ENCODE assay signal across 9 cellular contexts in the genomic region with DNA sequence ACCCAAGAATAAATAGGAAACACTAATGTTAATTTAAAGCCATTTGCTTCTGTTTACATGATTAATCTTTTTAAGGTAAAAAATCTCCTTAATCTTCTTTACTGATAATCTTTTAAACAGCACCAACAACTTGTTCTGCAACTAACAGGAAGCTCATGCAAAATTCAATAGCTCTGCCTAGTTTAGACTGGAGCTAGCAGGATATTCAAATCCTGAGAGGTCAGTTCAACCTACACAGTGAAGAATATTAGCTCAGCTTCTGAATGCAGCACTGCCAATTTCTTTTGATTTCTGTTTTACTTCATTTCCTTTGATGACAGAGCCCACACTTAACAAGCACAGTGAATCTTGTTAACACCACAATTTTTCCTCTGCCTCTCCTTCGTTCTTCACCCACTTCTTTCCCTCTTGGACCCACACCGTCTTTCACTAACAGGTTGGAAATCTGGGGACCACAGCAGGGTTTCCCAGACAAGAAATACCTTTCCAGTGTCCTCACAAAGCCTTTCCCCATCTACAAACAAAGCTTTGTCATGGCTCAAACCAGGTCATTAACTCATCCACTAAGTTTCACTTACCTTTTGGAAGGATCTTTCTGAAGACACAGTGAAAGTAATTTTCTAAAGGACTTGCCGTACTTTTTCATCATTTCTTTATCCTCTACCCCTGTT.
DNase-seq lines count a peak whose midpoint lies in the region; ATAC-seq and TF ChIP-seq lines count a peak whose summit lies in the region.
"Had no signal": no experiment of that assay in that cellular context is flagged by ENCODE, and none has a peak within 500 bp of the region (broad histone marks: within the 10 kb centered on the region; RNA-seq: fewer than 3 reads in every experiment).

No MANE protein-coding gene starts in this region.

- H3K4me1 Mint-ChIP-seq in stimulated activated memory B cell treated with anti-CD40 and anti-IgM and Interleukin-4, amounts not matched to agents 10 μg/mL and 1 μg/mL and 100 μg/mL, for 72 hours: peaks cover 24% of the 10 kb centered on the region
- peaks cover 4% of the 10 kb centered on the region for H3K4me1 Mint-ChIP-seq in CD14-positive monocyte

- DNase-seq in activated naive CD4-positive, alpha-beta T cell treated with anti-CD3 and anti-CD28 coated beads, Interleukin-2, amount 50 U/mL, for 72 hours (ENCODE audit: low spot score in 2 of 2): no peak
- no peak for DNase-seq in activated naive CD4-positive, alpha-beta T cell treated with anti-CD3 and anti-CD28 coated beads, Interleukin-2, amount 50 U/mL, for 16 hours
- DNase-seq in PC-3 (no peak), iPS DF 6.9 (ENCODE audit: low read depth, low spot score) (peak; percentile 20), CD14-positive monocyte (ENCODE audit: low spot score) (no peak)
- DNase-seq in stimulated activated naive CD4-positive, alpha-beta T cell treated with Interleukin-2 at 50 U/mL for 16 hours (lab: John Stamatoyannopoulos, UW): no peak

- no peaks in the 10 kb centered on the region for H3K79me2 ChIP-seq in PC-3 (ENCODE audit: low read length)

- no peaks in the 10 kb centered on the region for H4K20me1 ChIP-seq in PC-3 (ENCODE audit: low read length)

- H3K27ac ChIP-seq in PC-3 (ENCODE audit: low read length) (no peak overlapping the region), iPS DF 6.9 (ENCODE audit: low read length) (no peak overlapping the region)
- H3K27ac ChIP-seq: thoracic aorta had no signal

- TF ChIP-seq CTCF in PC-3 (conservative IDR thresholded peaks at IDR 0.05; ENCODE audit: low read depth, low read length) (no peak), CD14-positive monocyte (IDR thresholded peaks at IDR 0.05) (no peak)

- H3K4me1 ChIP-seq in PC-3 (ENCODE audit: insufficient read depth, low read length) (peaks cover 17% of the 10 kb centered on the region), iPS DF 6.9 (ENCODE audit: control insufficient read depth, insufficient read depth, low read length) (0 out of 2 replicates have a peak, but pooled peaks cover 2% of the 10 kb centered on the region)

- intact Hi-C loops in PC-3 (cut with micrococcal nuclease) (loop anchor here (2.0 to 5.0 kb wide), 4 partner anchors 55 to 199 kb away; partner anchors contain the start of gene STK39), CD14-positive monocyte (cut with micrococcal nuclease) (loop anchor here (10.0 kb wide), 2 partner anchors 107 to 207 kb away; partner anchors contain the start of gene STK39 (in 1 of the 2))

- POLR2A ChIA-PET in PC-3 (lab: Charles Lee; ENCODE audit: unreplicated experiment): interaction anchor here (0.7 kb wide), 1 partner anchor 1052 kb away, joined by 4 read pairs; no protein-coding TSS in a partner anchor

- H3K27me3 ChIP-seq in PC-3 (ENCODE audit: low read length) (no peaks in the 10 kb centered on the region), iPS DF 6.9 (ENCODE audit: control insufficient read depth, insufficient read depth, low read length) (no peaks in the 10 kb centered on the region)

- no CpG with 5 or more reads among the region's 3 CpGs for WGBS in iPS DF 6.9 (ENCODE audit: insufficient coverage, insufficient read length)

- no peak overlapping the region for H3K9ac ChIP-seq in PC-3 (ENCODE audit: low read length)

- H3K4me3 ChIP-seq in PC-3 (ENCODE audit: low read length): no peak overlapping the region
- no peak overlapping the region for H3K4me3 ChIP-seq in iPS DF 6.9 (ENCODE audit: low read length)
- H3K4me3 ChIP-seq: thoracic aorta had no signal

- no peak overlapping the region for H3K4me3 Mint-ChIP-seq in stimulated activated memory B cell treated with anti-CD40 and anti-IgM and Interleukin-4, amounts not matched to agents 10 μg/mL and 1 μg/mL and 100 μg/mL, for 72 hours
- H3K4me3 Mint-ChIP-seq in CD14-positive monocyte: no peak overlapping the region

- H3K36me3 ChIP-seq in PC-3 (ENCODE audit: low read depth, low read length): peaks cover 4% of the 10 kb centered on the region
- no peaks in the 10 kb centered on the region for H3K36me3 ChIP-seq in iPS DF 6.9 (ENCODE audit: control insufficient read depth, insufficient read depth, low read length)

- no peak overlapping the region for H3K4me2 ChIP-seq in PC-3 (ENCODE audit: low read length)

- BruUV-seq in PC-3 (replicated peaks; lab: Mats Ljungman, UMichigan): no TSS peak

- peak overlapping the region; percentile 8 to 23 for H3K27ac Mint-ChIP-seq in activated naive CD4-positive, alpha-beta T cell treated with anti-CD3 and anti-CD28 coated beads, Interleukin-2, amount 50 U/mL, for 72 hours
- peak overlapping the region; percentile 46 for H3K27ac Mint-ChIP-seq in stimulated activated memory B cell treated with anti-CD40 and anti-IgM and Interleukin-4, amounts not matched to agents 10 μg/mL and 1 μg/mL and 100 μg/mL, for 72 hours
- peak overlapping the region in 1 of 7 donors; percentile 51 for H3K27ac Mint-ChIP-seq in CD14-positive monocyte

- H3K9me3 Mint-ChIP-seq in activated naive CD4-positive, alpha-beta T cell treated with anti-CD3 and anti-CD28 coated beads, Interleukin-2, amount 50 U/mL, for 72 hours: no peaks in the 10 kb centered on the region
- H3K9me3 Mint-ChIP-seq in stimulated activated memory B cell treated with anti-CD40 and anti-IgM and Interleukin-4, amounts not matched to agents 10 μg/mL and 1 μg/mL and 100 μg/mL, for 72 hours: no peaks in the 10 kb centered on the region
- no peaks in the 10 kb centered on the region for H3K9me3 Mint-ChIP-seq in CD14-positive monocyte

- CTCF ChIA-PET in PC-3 (lab: Charles Lee): no interaction called here

- no peaks in the 10 kb centered on the region for H3K9me3 ChIP-seq in PC-3 (ENCODE audit: low read length)
- H3K9me3 ChIP-seq in iPS DF 6.9 (ENCODE audit: control insufficient read depth, insufficient read depth, low read length): no peaks in the 10 kb centered on the region
- H3K9me3 ChIP-seq: thoracic aorta had no signal

- H3K36me3 Mint-ChIP-seq in activated naive CD4-positive, alpha-beta T cell treated with anti-CD3 and anti-CD28 coated beads, Interleukin-2, amount 50 U/mL, for 72 hours: peaks cover 5 to 14% of the 10 kb centered on the region in 2 donors
- peaks cover 34% of the 10 kb centered on the region for H3K36me3 Mint-ChIP-seq in stimulated activated memory B cell treated with anti-CD40 and anti-IgM and Interleukin-4, amounts not matched to agents 10 μg/mL and 1 μg/mL and 100 μg/mL, for 72 hours
- H3K36me3 Mint-ChIP-seq in CD14-positive monocyte: peaks cover 43 to 57% of the 10 kb centered on the region in 2 donors

- peaks cover 4% of the 10 kb centered on the region for H3F3A ChIP-seq in PC-3 (ENCODE audit: low read length, unreplicated experiment)

- H3K27me3 Mint-ChIP-seq in stimulated activated memory B cell treated with anti-CD40 and anti-IgM and Interleukin-4, amounts not matched to agents 10 μg/mL and 1 μg/mL and 100 μg/mL, for 72 hours: no peaks in the 10 kb centered on the region
- no peaks in the 10 kb centered on the region for H3K27me3 Mint-ChIP-seq in CD14-positive monocyte (ENCODE audit: low read depth in 3 of 3)

- ATAC-seq in activated naive CD4-positive, alpha-beta T cell treated with anti-CD3 and anti-CD28 coated beads, Interleukin-2, amount 50 U/mL, for 72 hours: no peak
- ATAC-seq in PC-3: peak; percentile 18; the same call in 1 of the 2 replicates
- ATAC-seq in stimulated activated memory B cell treated with anti-CD40 and anti-IgM and Interleukin-4, amounts not matched to agents 10 μg/mL and 1 μg/mL and 100 μg/mL, for 72 hours: no peak
- no peak for ATAC-seq in GM21360 (IDR thresholded peaks at IDR 0.05; ENCODE audit: unreplicated experiment)

- H3K9me2 ChIP-seq in PC-3 (replicated peaks; ENCODE audit: low read length): no peaks in the 10 kb centered on the region

- no peak overlapping the region for H2AFZ ChIP-seq in PC-3 (ENCODE audit: low read length)
